Comparison of ENCODE assay signal across 1 cellular context in genomic region chr14:91382712-91383111, GRCh38.
TF ChIP-seq lines count a peak whose summit lies in the region.

No MANE protein-coding gene starts in this region.

TF ChIP-seq in H1, 55 proteins besides CTCF, POLR2A, EP300 and RAD21:
- TF ChIP-seq USF2 (IDR thresholded peaks at IDR 0.05; ENCODE audit: low read length): no peak
- no peak for TF ChIP-seq CHD2 (IDR thresholded peaks at IDR 0.05; ENCODE audit: low read length)
- no peak for TF ChIP-seq E2F6 (IDR thresholded peaks at IDR 0.05)
- TF ChIP-seq SAP30 (IDR thresholded peaks at IDR 0.05; ENCODE audit: insufficient read depth, insufficient replicate concordance, low read length): no peak
- no peak for TF ChIP-seq JUN (IDR thresholded peaks at IDR 0.05; ENCODE audit: low read depth, low read length)
- TF ChIP-seq POLR2AphosphoS5 (IDR thresholded peaks at IDR 0.05; ENCODE audit: low read depth, low read length): no peak
- no peak for TF ChIP-seq SP4 (IDR thresholded peaks at IDR 0.05; ENCODE audit: low read length)
- no peak for TF ChIP-seq TEAD4 (IDR thresholded peaks at IDR 0.05; ENCODE audit: low read depth, low read length)
- no peak for TF ChIP-seq NANOG (IDR thresholded peaks at IDR 0.05; ENCODE audit: insufficient read depth, low read depth, low read length, poor library complexity, severe bottlenecking)
- TF ChIP-seq TAF7 (optimal IDR thresholded peaks at IDR 0.05; ENCODE audit: borderline replicate concordance, low read depth, low read length): no peak
- no peak for TF ChIP-seq SRF (IDR thresholded peaks at IDR 0.05; ENCODE audit: low read depth, low read length)
- no peak for TF ChIP-seq RXRA (IDR thresholded peaks at IDR 0.05; ENCODE audit: insufficient read depth, low read depth, low read length)
- no peak for TF ChIP-seq ZNF274 (IDR thresholded peaks at IDR 0.05; ENCODE audit: borderline replicate concordance, extremely low read depth, low read length)
- TF ChIP-seq GTF2F1 (IDR thresholded peaks at IDR 0.05; ENCODE audit: borderline replicate concordance, low read depth, low read length): no peak
- TF ChIP-seq, protein P1, sequence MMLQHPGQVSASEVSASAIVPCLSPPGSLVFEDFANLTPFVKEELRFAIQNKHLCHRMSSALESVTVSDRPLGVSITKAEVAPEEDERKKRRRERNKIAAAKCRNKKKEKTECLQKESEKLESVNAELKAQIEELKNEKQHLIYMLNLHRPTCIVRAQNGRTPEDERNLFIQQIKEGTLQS (IDR thresholded peaks at IDR 0.05; ENCODE audit: insufficient read depth, low read depth, low read length): no peak
